ENCODE assay signal across 13 cellular contexts in the genomic region with DNA sequence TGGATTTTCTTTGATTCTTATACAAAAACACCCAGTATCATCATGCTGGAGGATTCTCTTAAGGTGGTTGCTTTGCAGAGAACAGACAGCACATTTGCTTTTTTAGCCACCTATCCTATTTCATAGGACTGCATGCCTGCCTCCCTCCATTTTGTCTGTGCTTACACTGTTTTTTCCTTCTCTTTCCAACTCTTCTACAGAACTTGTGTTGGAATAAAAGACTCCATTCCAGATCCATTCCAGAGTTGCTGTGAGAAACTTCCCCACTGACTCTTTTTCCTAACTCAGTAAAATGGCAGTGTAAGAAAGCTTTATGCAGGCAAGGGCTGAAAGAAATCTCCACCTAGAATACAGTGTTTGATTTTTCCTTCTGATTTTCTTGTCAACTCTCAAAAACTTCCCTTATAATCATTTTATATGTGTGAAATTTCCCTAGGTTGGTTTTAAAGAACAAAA. TPM values are rescaled to one million over a fixed set of nuclear protein-coding genes. Genes with fewer than 3 reads are reported as not detected.
DNase-seq lines count a peak whose midpoint lies in the region; ATAC-seq, FAIRE-seq and TF ChIP-seq lines count a peak whose summit lies in the region.
"Had no signal": no experiment of that assay in that cellular context is flagged by ENCODE, and none has a peak within 500 bp of the region (broad histone marks: within the 10 kb centered on the region; RNA-seq: fewer than 3 reads in every experiment).

No MANE protein-coding gene starts in this region.

- intact Hi-C loops in ascending aorta (cut with DNase I), result no loop called here

- no peaks in the 10 kb centered on the region for H3K9me3 ChIP-seq in CD8-positive, alpha-beta memory T cell (ENCODE audit: low read length)
- H3K9me3 ChIP-seq in HUES48 (ENCODE audit: control insufficient read depth, insufficient read depth, low read length) (no peaks in the 10 kb centered on the region), astrocyte (ENCODE audit: insufficient read depth, low read depth, low read length) (no peaks in the 10 kb centered on the region), neural progenitor cell (ENCODE audit: low read depth) (no peaks in the 10 kb centered on the region), ascending aorta (peaks cover 0 to 3% of the 10 kb centered on the region in 2 donors)

- no peak for ATAC-seq in GM19328 (IDR thresholded peaks at IDR 0.05; ENCODE audit: unreplicated experiment)
- ATAC-seq: right cardiac atrium had no signal

- H3K4me2 ChIP-seq in astrocyte (ENCODE audit: low read length) (no peak overlapping the region), neural progenitor cell (peak overlapping the region; percentile 35)

- H3K4me3 Mint-ChIP-seq in CD8-positive, alpha-beta memory T cell, result peak overlapping the region in 1 of 7 donors; percentile 29
- H3K4me3 Mint-ChIP-seq in astrocyte (ENCODE audit: unreplicated experiment) (peak overlapping the region; percentile 5), neural progenitor cell (peak overlapping the region; percentile 18)

- CTCF ChIA-PET in CD8-positive, alpha-beta memory T cell (lab: Charles Lee), result interaction anchor here (2.0 to 4.4 kb wide), 3 partner anchors 13 to 200 kb away, joined by 5 to 79 read pairs (median 50); partner anchors contain the start of genes GPN2 and PIGV

- no peak overlapping the region for H3K9ac ChIP-seq in HUES48 (ENCODE audit: low read depth, low read length)
- H3K9ac ChIP-seq in astrocyte (ENCODE audit: low read length), result no peak overlapping the region
- no peak overlapping the region for H3K9ac ChIP-seq in neural progenitor cell

- H3K4me1 Mint-ChIP-seq in CD8-positive, alpha-beta memory T cell, result peaks cover 28 to 38% (median 30%) of the 10 kb centered on the region in 3 donors
- peaks cover 14% of the 10 kb centered on the region for H3K4me1 Mint-ChIP-seq in astrocyte (ENCODE audit: low read depth, unreplicated experiment)
- peaks cover 50% of the 10 kb centered on the region for H3K4me1 Mint-ChIP-seq in neural progenitor cell

- DNase-seq in CD8-positive, alpha-beta memory T cell, result no peak
- DNase-seq in astrocyte (ENCODE audit: low read depth) (no peak), neural progenitor cell (ENCODE audit: low spot score) (peak; percentile 48), ascending aorta (ENCODE audit: low spot score in 2 of 2) (no peak), NCI-H187 treated with DMSO at 0.1 percent for 48 hours (lab: John Stamatoyannopoulos, UW) (no peak)
- DNase-seq: activated CD4-positive, alpha-beta T cell treated with anti-CD3 and anti-CD28 coated beads, Interleukin-2, amount 50 U/mL, for 48 hours; activated gamma-delta T cell; Calu3; GOT3; NCI-H1694 treated with DMSO at 0.1 percent for 48 hours; right cardiac atrium had no signal

- FAIRE-seq in astrocyte (lab: Jason Lieb, UNC), result no peak

- H4K20me1 ChIP-seq in astrocyte (ENCODE audit: insufficient read depth, low read length) (no peaks in the 10 kb centered on the region), neural progenitor cell (ENCODE audit: low read depth) (no peaks in the 10 kb centered on the region)

- H3K27me3 ChIP-seq in CD8-positive, alpha-beta memory T cell (ENCODE audit: insufficient read depth, low read length, poor library complexity, severe bottlenecking), result no peaks in the 10 kb centered on the region
- peaks cover 5% of the 10 kb centered on the region; the same call in 1 of the 2 replicates for H3K27me3 ChIP-seq in HUES48 (ENCODE audit: control insufficient read depth, insufficient read depth, low read length)
- H3K27me3 ChIP-seq in astrocyte (ENCODE audit: insufficient read depth, low read length), result no peaks in the 10 kb centered on the region
- H3K27me3 ChIP-seq in neural progenitor cell, result no peaks in the 10 kb centered on the region
- no peaks in the 10 kb centered on the region for H3K27me3 ChIP-seq in ascending aorta

- H3K9me3 Mint-ChIP-seq in CD8-positive, alpha-beta memory T cell, result no peaks in the 10 kb centered on the region
- H3K9me3 Mint-ChIP-seq in astrocyte (ENCODE audit: unreplicated experiment) (no peaks in the 10 kb centered on the region), neural progenitor cell (no peaks in the 10 kb centered on the region)

- POLR2A ChIA-PET in CD8-positive, alpha-beta memory T cell (lab: Charles Lee), result interaction anchor here (0.6 kb wide), 1 partner anchor 95 kb away, joined by 4 read pairs; no protein-coding TSS in a partner anchor

- peak overlapping the region in 4 of 8 donors; percentile 20 to 59 (median 44) for H3K27ac Mint-ChIP-seq in CD8-positive, alpha-beta memory T cell
- no peak overlapping the region for H3K27ac Mint-ChIP-seq in astrocyte (ENCODE audit: unreplicated experiment)
- peak overlapping the region; percentile 55 for H3K27ac Mint-ChIP-seq in neural progenitor cell

- H2AFZ ChIP-seq in astrocyte (ENCODE audit: low read depth, low read length), result no peak overlapping the region
- peak overlapping the region; percentile 75 for H2AFZ ChIP-seq in neural progenitor cell (replicated peaks)

- H3F3A ChIP-seq in neural progenitor cell (ENCODE audit: low read depth), result peaks cover 55% of the 10 kb centered on the region

- TF ChIP-seq CTCF in astrocyte (IDR thresholded peaks at IDR 0.05; ENCODE audit: insufficient read depth, low read depth, low read length) (no peak), neural progenitor cell (IDR thresholded peaks at IDR 0.05) (no peak), ascending aorta (IDR thresholded peaks at IDR 0.05) (no peak)

- H3K4me1 ChIP-seq in CD8-positive, alpha-beta memory T cell (ENCODE audit: insufficient read depth, low read length), result peaks cover 27% of the 10 kb centered on the region
- H3K4me1 ChIP-seq in HUES48 (ENCODE audit: control insufficient read depth, insufficient read depth, low read length) (peaks cover 21% of the 10 kb centered on the region), astrocyte (ENCODE audit: insufficient read depth, low read length) (peaks cover 25% of the 10 kb centered on the region), neural progenitor cell (peaks cover 20% of the 10 kb centered on the region), ascending aorta (peaks cover 9 to 40% of the 10 kb centered on the region in 2 donors)

- H3K79me2 ChIP-seq in astrocyte (ENCODE audit: insufficient read depth, low read length) (peaks cover 5% of the 10 kb centered on the region), neural progenitor cell (ENCODE audit: low read depth) (peaks cover 18% of the 10 kb centered on the region)

- no peaks in the 10 kb centered on the region for H3K36me3 ChIP-seq in CD8-positive, alpha-beta memory T cell (ENCODE audit: insufficient read depth, low read length)
- H3K36me3 ChIP-seq in HUES48 (ENCODE audit: control insufficient read depth, insufficient read depth, low read length) (no peaks in the 10 kb centered on the region), astrocyte (ENCODE audit: insufficient read depth, low read length) (no peaks in the 10 kb centered on the region), neural progenitor cell (no peaks in the 10 kb centered on the region), ascending aorta (no peaks in the 10 kb centered on the region)

- peaks cover 0 to 7% (median 0%) of the 10 kb centered on the region in 3 donors for H3K36me3 Mint-ChIP-seq in CD8-positive, alpha-beta memory T cell
- H3K36me3 Mint-ChIP-seq in astrocyte (ENCODE audit: low read depth, unreplicated experiment), result no peaks in the 10 kb centered on the region
- H3K36me3 Mint-ChIP-seq in neural progenitor cell, result peaks cover 2% of the 10 kb centered on the region

- H3K27me3 Mint-ChIP-seq in CD8-positive, alpha-beta memory T cell, result no peaks in the 10 kb centered on the region
- H3K27me3 Mint-ChIP-seq in astrocyte (ENCODE audit: low read depth, unreplicated experiment), result no peaks in the 10 kb centered on the region
- peaks cover 5% of the 10 kb centered on the region for H3K27me3 Mint-ChIP-seq in neural progenitor cell (ENCODE audit: insufficient read depth, low read depth)

- H3K27ac ChIP-seq in CD8-positive, alpha-beta memory T cell (ENCODE audit: low read depth, low read length), result peak overlapping the region; percentile 21
- H3K27ac ChIP-seq in HUES48 (ENCODE audit: low read depth, low read length) (no peak overlapping the region), astrocyte (ENCODE audit: low read depth, low read length) (no peak overlapping the region), neural progenitor cell (peak overlapping the region; percentile 73), ascending aorta (no peak overlapping the region)

- H3K4me3 ChIP-seq in CD8-positive, alpha-beta memory T cell (ENCODE audit: low read length), result no peak overlapping the region
- H3K4me3 ChIP-seq in HUES48 (ENCODE audit: low read depth, low read length), result 0 out of 2 replicates have a peak overlapping the region, but pooled peaks have one; percentile 8
- no peak overlapping the region for H3K4me3 ChIP-seq in astrocyte (ENCODE audit: insufficient read depth, low read depth, low read length)
- no peak overlapping the region for H3K4me3 ChIP-seq in neural progenitor cell
- no peak overlapping the region for H3K4me3 ChIP-seq in ascending aorta

RNA-seq across cellular contexts. Expression of gene ARID1A, which starts 5.2 kb away (rescaled TPM):
- total RNA-seq in CD8-positive, alpha-beta memory T cell, result 10 to 100 TPM; 88.4 to 90.9 TPM
- polyA plus RNA-seq in CD8-positive, alpha-beta memory T cell, result 31.6 TPM
- 72.3 and 85.1 TPM in 2 replicates for total RNA-seq in astrocyte
- 43.1 and 70.6 TPM in 2 replicates for total RNA-seq in neural progenitor cell (ENCODE audit: low replicate concordance)
- total RNA-seq in ascending aorta, result 104 TPM

Comparison
In these comparisons a context has a peak if more than half of its experiments do, and no peak if none do; other contexts are left out.
1. H3K27ac ChIP-seq: peak in CD8-positive, alpha-beta memory T cell (single experiment) and neural progenitor cell (single experiment); none in HUES48 (single experiment), astrocyte (single experiment) and ascending aorta (0 of 2).